ENCODE assay signal across 14 cellular contexts in genomic region chr3:123984957-123985356, GRCh38.
"Had no signal": no experiment of that assay in that cellular context is flagged by ENCODE, and none has a peak within 500 bp of the region (broad histone marks: within the 10 kb centered on the region; RNA-seq: fewer than 3 reads in every experiment).

No MANE protein-coding gene starts in this region.

- DNase-seq: dorsolateral prefrontal cortex; effector CD4-positive, alpha-beta T cell; naive B cell; pancreas; stimulated activated CD4-positive, alpha-beta T cell treated with anti-CD3 and anti-CD28 coated beads, Interleukin-2, amount 100 ng/mL, for 24 hours; stimulated activated CD4-positive, alpha-beta T cell treated with anti-CD3 and anti-CD28 coated beads, Interleukin-4, amount 100 ng/mL, for 24 hours; stimulated activated naive CD4-positive, alpha-beta T cell treated with Interleukin-2 at 50 U/mL for 16 hours; stomach; thyroid gland had no signal

- H3K27ac ChIP-seq: dorsolateral prefrontal cortex, neutrophil, pancreas, stomach, thyroid gland had no signal

- ATAC-seq: left lobe of liver; natural killer cell treated with Interleukin-12 subunit alpha and Interleukin-12 subunit beta and Interleukin-15 and Interleukin-18, amount 100 ng/mL, for 72 hours; pancreas; sciatic nerve; stimulated activated effector memory CD8-positive, alpha-beta T cell treated with anti-CD3 and anti-CD28 coated beads, Interleukin-12 subunit alpha, Interleukin-12 subunit beta, amount 100 ng/mL, for 72 hours had no signal
